Comparison of ENCODE assay signal across 37 cellular contexts in genomic region chr3:76961284-76961683, GRCh38.
DNase-seq lines count a peak whose midpoint lies in the region; ATAC-seq, FAIRE-seq and TF ChIP-seq lines count a peak whose summit lies in the region.
"Had no signal": no experiment of that assay in that cellular context is flagged by ENCODE, and none has a peak within 500 bp of the region (broad histone marks: within the 10 kb centered on the region; RNA-seq: fewer than 3 reads in every experiment).

No MANE protein-coding gene starts in this region.

- TF ChIP-seq POLR2A in body of pancreas (IDR thresholded peaks at IDR 0.05) (no peak), H1 (IDR thresholded peaks at IDR 0.05; ENCODE audit: control extremely low read depth in 1 of 2, low read depth in 2 of 2, low read length in 2 of 2) (no peak)

- H3K27ac Mint-ChIP-seq in progenitor cell of endocrine pancreas (peak overlapping the region; percentile 77), T-cell (no peak overlapping the region)
- H3K27ac Mint-ChIP-seq: B cell; CD14-positive monocyte; CD4-positive, alpha-beta memory T cell; CD4-positive, alpha-beta T cell; CD4-positive, CD25-positive, alpha-beta regulatory T cell; CD8-positive, alpha-beta memory T cell; CD8-positive, alpha-beta T cell had no signal

- TF ChIP-seq EP300 in H1 (IDR thresholded peaks at IDR 0.05; ENCODE audit: borderline replicate concordance in 1 of 2, low read depth in 2 of 2, low read length in 2 of 2): no peak

- H2AFZ ChIP-seq in H1 (ENCODE audit: low read length) (0 out of 2 replicates have a peak overlapping the region, but pooled peaks have one; percentile 22), PC-3 (ENCODE audit: low read length) (no peak overlapping the region)

- H3K4me3 Mint-ChIP-seq in progenitor cell of endocrine pancreas (ENCODE audit: low read depth): no peak overlapping the region
- H3K4me3 Mint-ChIP-seq in T-cell: no peak overlapping the region
- H3K4me3 Mint-ChIP-seq: B cell; CD14-positive monocyte; CD4-positive, alpha-beta memory T cell; CD4-positive, alpha-beta T cell; CD4-positive, CD25-positive, alpha-beta regulatory T cell; CD8-positive, alpha-beta memory T cell; CD8-positive, alpha-beta T cell had no signal

- H3K4me1 ChIP-seq in body of pancreas (peaks cover 15% of the 10 kb centered on the region), H1 (replicated peaks in 1 of 4; ENCODE audit: control insufficient read depth in 3 of 4, insufficient read depth in 4 of 4, low read length in 3 of 4) (no peaks in the 10 kb centered on the region), pancreas (peaks cover 0 to 4% (median 0%) of the 10 kb centered on the region in 3 donors), PC-3 (ENCODE audit: insufficient read depth, low read length) (no peaks in the 10 kb centered on the region)
- H3K4me1 ChIP-seq: A549; BLaER1; BLaER1 treated with 17β-estradiol and CSF1 and Interleukin-3, amounts not matched to agents 10 nM and 100 nM had no signal

- no peak overlapping the region for H3K9ac ChIP-seq in H1 (replicated peaks in 1 of 4; ENCODE audit: extremely low read depth in 1 of 4, low read depth in 3 of 4, low read length in 3 of 4)
- no peak overlapping the region for H3K9ac ChIP-seq in PC-3 (ENCODE audit: low read length)
- H3K9ac ChIP-seq: BLaER1; BLaER1 treated with 17β-estradiol and CSF1 and Interleukin-3, amounts not matched to agents 10 nM and 100 nM had no signal

- H3K27me3 Mint-ChIP-seq in progenitor cell of endocrine pancreas (no peaks in the 10 kb centered on the region), T-cell (no peaks in the 10 kb centered on the region)
- H3K27me3 Mint-ChIP-seq: B cell; CD4-positive, alpha-beta memory T cell; CD4-positive, alpha-beta T cell; CD4-positive, CD25-positive, alpha-beta regulatory T cell; CD8-positive, alpha-beta memory T cell had no signal

- no peaks in the 10 kb centered on the region for H3K9me2 ChIP-seq in PC-3 (replicated peaks; ENCODE audit: low read length)

- H2AK5ac ChIP-seq in H1 (ENCODE audit: low read depth, low read length): no peak overlapping the region

- H2BK120ac ChIP-seq in H1 (replicated peaks; ENCODE audit: low read depth, low read length): no peak overlapping the region

- H2BK15ac ChIP-seq in H1 (ENCODE audit: low read length): no peak overlapping the region

- H3K9me3 Mint-ChIP-seq in progenitor cell of endocrine pancreas (ENCODE audit: low read depth) (no peaks in the 10 kb centered on the region), T-cell (peaks cover 7 to 13% (median 8%) of the 10 kb centered on the region in 3 donors)

- no peaks in the 10 kb centered on the region for H3K79me1 ChIP-seq in H1 (ENCODE audit: low read depth, low read length)

- no peak overlapping the region for H3K27ac ChIP-seq in body of pancreas
- no peak overlapping the region for H3K27ac ChIP-seq in H1 (ENCODE audit: low read depth, low read length)
- no peak overlapping the region for H3K27ac ChIP-seq in pancreas
- no peak overlapping the region for H3K27ac ChIP-seq in PC-3 (ENCODE audit: low read length)
- H3K27ac ChIP-seq: 22Rv1; A549; BLaER1; BLaER1 treated with 17β-estradiol and CSF1 and Interleukin-3, amounts not matched to agents 10 nM and 100 nM; C4-2B had no signal

- no peak overlapping the region for H3K23ac ChIP-seq in H1 (ENCODE audit: insufficient read length)

- TF ChIP-seq CTCF in body of pancreas (IDR thresholded peaks at IDR 0.05): no peak
- no peak for TF ChIP-seq CTCF in H1 (IDR thresholded peaks at IDR 0.05; ENCODE audit: control extremely low read depth in 1 of 3, insufficient read depth in 1 of 3, low read depth in 1 of 3, low read length in 3 of 3)
- TF ChIP-seq CTCF in pancreas (IDR thresholded peaks at IDR 0.05): no peak
- no peak for TF ChIP-seq CTCF in progenitor cell of endocrine pancreas (IDR thresholded peaks at IDR 0.05; ENCODE audit: unreplicated experiment)
- TF ChIP-seq CTCF in PC-3 (conservative IDR thresholded peaks at IDR 0.05; ENCODE audit: low read depth, low read length): no peak

- 9 to 13% methylated on average over 4 of the region's 4 CpGs for WGBS in body of pancreas, 2 donors
- WGBS in H1 (ENCODE audit: extremely low coverage in 1 of 2, insufficient coverage in 1 of 2, insufficient read length in 1 of 2, insufficient replicate concordance in 2 of 2, low coverage in 1 of 2, low lambda C conversion rate in 2 of 2, missing lambda C conversion rate in 1 of 2), 2 experiments: 92% methylated on average over 4 of the region's 4 CpGs; no CpG with 5 or more reads in 1 of the 2 experiments
- 9 to 15% methylated on average over 4 of the region's 4 CpGs for WGBS in pancreas, 2 donors

- no peaks in the 10 kb centered on the region for H3K23me2 ChIP-seq in H1 (ENCODE audit: low read depth, low read length)

- no peak overlapping the region for H2BK5ac ChIP-seq in H1 (ENCODE audit: low read depth, low read length)

- no peak overlapping the region for H3K4ac ChIP-seq in H1 (replicated peaks; ENCODE audit: insufficient read length, low read depth, low read length)

- intact Hi-C loops in body of pancreas (cut with DNase I): no loop called here
- intact Hi-C loops in pancreas (cut with DNase I): no loop called here
- intact Hi-C loops in PC-3 (cut with micrococcal nuclease): no loop called here

- H2BK20ac ChIP-seq in H1 (ENCODE audit: low read length): no peak overlapping the region

- no peak overlapping the region for H3K4me2 ChIP-seq in H1 (ENCODE audit: insufficient read depth in 1 of 2, low read depth in 2 of 2, low read length in 2 of 2)
- H3K4me2 ChIP-seq in PC-3 (ENCODE audit: low read length): no peak overlapping the region
- H3K4me2 ChIP-seq: A549; BLaER1; BLaER1 treated with 17β-estradiol and CSF1 and Interleukin-3, amounts not matched to agents 10 nM and 100 nM had no signal

- peak; percentile 27 for ATAC-seq in body of pancreas
- peak in 3 of 4 donors; percentile 53 to 81 (median 73) for ATAC-seq in pancreas
- no peak for ATAC-seq in GM21576 (IDR thresholded peaks at IDR 0.05; ENCODE audit: unreplicated experiment)
- no peak for ATAC-seq in GM18861 (IDR thresholded peaks at IDR 0.05; ENCODE audit: unreplicated experiment)
- no peak for ATAC-seq in T-cell (replicated peaks in 1 of 4)
- ATAC-seq in PC-3: no peak
- ATAC-seq: A549; CD8-positive, alpha-beta T cell had no signal

- H3K27me3 ChIP-seq in body of pancreas (no peaks in the 10 kb centered on the region), H1 (replicated peaks in 1 of 4; ENCODE audit: control insufficient read depth in 3 of 4, extremely low read depth in 1 of 4, insufficient read depth in 3 of 4, low read length in 3 of 4) (no peaks in the 10 kb centered on the region), pancreas (no peaks in the 10 kb centered on the region), PC-3 (ENCODE audit: low read length) (peaks cover 24% of the 10 kb centered on the region; the same call in 1 of the 2 replicates)
- H3K27me3 ChIP-seq: BE2C; BLaER1; BLaER1 treated with 17β-estradiol and CSF1 and Interleukin-3, amounts not matched to agents 10 nM and 100 nM had no signal

- no peak for DNase-seq in body of pancreas
- DNase-seq in H1 (ENCODE audit: low read depth in 1 of 2, low spot score in 2 of 2): no peak
- DNase-seq in pancreas: no peak
- DNase-seq in progenitor cell of endocrine pancreas (ENCODE audit: low spot score, unreplicated experiment): no peak
- no peak for DNase-seq in T-cell
- no peak for DNase-seq in PC-3
- DNase-seq: 8988T; ACHN; AML-193; BE2C; C1 segment of cervical spinal cord; Caco-2; Calu3; CD4-positive, alpha-beta memory T cell; CD4-positive, alpha-beta T cell; CD4-positive, CD25-positive, alpha-beta regulatory T cell; CD8-positive, alpha-beta memory T cell; CD8-positive, alpha-beta T cell; COR-L47; DMS 273 treated with DMSO at 0.1 percent for 48 hours; DMS153; DMS53; DMS79; DMS79 treated with DMSO at 0.1 percent for 48 hours; DND-41; EL had no signal

- POLR2A ChIA-PET in H1 (lab: Charles Lee; ENCODE audit: partially characterized antibody): no interaction called here
- POLR2A ChIA-PET in T-cell (lab: Charles Lee): no interaction called here
- POLR2A ChIA-PET in PC-3 (lab: Charles Lee; ENCODE audit: unreplicated experiment): no interaction called here

- CTCF ChIA-PET in H1 (lab: Charles Lee; ENCODE audit: partially characterized antibody): no interaction called here
- CTCF ChIA-PET in T-cell (lab: Charles Lee): no interaction called here
- CTCF ChIA-PET in PC-3 (lab: Charles Lee): no interaction called here

- H3K18ac ChIP-seq in H1 (ENCODE audit: extremely low read depth, low read length): no peak overlapping the region

- H3K36me3 Mint-ChIP-seq in progenitor cell of endocrine pancreas (ENCODE audit: insufficient read depth) (peaks cover 2% of the 10 kb centered on the region), T-cell (no peaks in the 10 kb centered on the region)
- H3K36me3 Mint-ChIP-seq: CD14-positive monocyte; CD4-positive, alpha-beta memory T cell; CD4-positive, CD25-positive, alpha-beta regulatory T cell; CD8-positive, alpha-beta memory T cell; CD8-positive, alpha-beta T cell had no signal

- no peak overlapping the region for H3K56ac ChIP-seq in H1 (replicated peaks; ENCODE audit: insufficient read length, low read depth, low read length)

- H3K9me3 ChIP-seq in body of pancreas (no peaks in the 10 kb centered on the region), H1 (ENCODE audit: insufficient read depth in 2 of 2, low read depth in 1 of 2, low read length in 1 of 2) (no peaks in the 10 kb centered on the region), pancreas (no peaks in the 10 kb centered on the region), PC-3 (ENCODE audit: low read length) (no peaks in the 10 kb centered on the region)
- H3K9me3 ChIP-seq: A549; BE2C; BLaER1; BLaER1 treated with 17β-estradiol and CSF1 and Interleukin-3, amounts not matched to agents 10 nM and 100 nM; Caco-2 had no signal

- H3K4me1 Mint-ChIP-seq in progenitor cell of endocrine pancreas (ENCODE audit: low read depth): peaks cover 44% of the 10 kb centered on the region
- H3K4me1 Mint-ChIP-seq in T-cell: no peaks in the 10 kb centered on the region
- H3K4me1 Mint-ChIP-seq: B cell; CD14-positive monocyte; CD4-positive, alpha-beta memory T cell; CD4-positive, CD25-positive, alpha-beta regulatory T cell; CD8-positive, alpha-beta memory T cell had no signal

- H3K79me2 ChIP-seq in H1 (ENCODE audit: control insufficient read depth in 1 of 2, insufficient read depth in 2 of 2, low read length in 2 of 2) (no peaks in the 10 kb centered on the region), PC-3 (ENCODE audit: low read length) (no peaks in the 10 kb centered on the region)

- H4K20me1 ChIP-seq in H1 (replicated peaks in 1 of 2; ENCODE audit: control insufficient read depth in 1 of 2, insufficient read depth in 2 of 2, low read length in 2 of 2): no peaks in the 10 kb centered on the region
- H4K20me1 ChIP-seq in PC-3 (ENCODE audit: low read length): no peaks in the 10 kb centered on the region
- H4K20me1 ChIP-seq: BLaER1; BLaER1 treated with 17β-estradiol and CSF1 and Interleukin-3, amounts not matched to agents 10 nM and 100 nM had no signal

- H4K5ac ChIP-seq in H1 (ENCODE audit: insufficient read length, low read depth, low read length): no peak overlapping the region

- no peaks in the 10 kb centered on the region for H3K36me3 ChIP-seq in body of pancreas (replicated peaks in 1 of 2; ENCODE audit: insufficient read depth in 1 of 2, low read depth in 2 of 2)
- no peaks in the 10 kb centered on the region for H3K36me3 ChIP-seq in H1 (ENCODE audit: control insufficient read depth in 2 of 4, insufficient read depth in 4 of 4, low read length in 3 of 4)
- no peaks in the 10 kb centered on the region for H3K36me3 ChIP-seq in pancreas
- H3K36me3 ChIP-seq in PC-3 (ENCODE audit: low read depth, low read length): no peaks in the 10 kb centered on the region
- H3K36me3 ChIP-seq: BE2C; BLaER1; BLaER1 treated with 17β-estradiol and CSF1 and Interleukin-3, amounts not matched to agents 10 nM and 100 nM had no signal

- H4K8ac ChIP-seq in H1 (ENCODE audit: extremely low read depth, insufficient read depth, low read length): no peak overlapping the region

- H4K91ac ChIP-seq in H1 (replicated peaks; ENCODE audit: insufficient read length, low read length): no peak overlapping the region

- BruUV-seq in PC-3 (replicated peaks; lab: Mats Ljungman, UMichigan): no TSS peak

- H2BK12ac ChIP-seq in H1 (ENCODE audit: low read depth, low read length): no peak overlapping the region

- FAIRE-seq in H1 (lab: Jason Lieb, UNC): no peak
- no peak for FAIRE-seq in pancreas (lab: Jason Lieb, UNC)
- FAIRE-seq: A204.1, A549, D721Med had no signal

- no peak overlapping the region for H3K14ac ChIP-seq in H1 (ENCODE audit: insufficient read length)

- H3F3A ChIP-seq in PC-3 (ENCODE audit: low read length, unreplicated experiment): no peaks in the 10 kb centered on the region

- no peak for TF ChIP-seq RAD21 in H1 (IDR thresholded peaks at IDR 0.05 in 1 of 2, conservative IDR thresholded peaks at IDR 0.05 in 1 of 2; ENCODE audit: low read depth in 2 of 2, low read length in 2 of 2)

- no peak overlapping the region for H3K4me3 ChIP-seq in body of pancreas
- no peak overlapping the region for H3K4me3 ChIP-seq in H1 (ENCODE audit: extremely low read depth in 1 of 4, insufficient read depth in 2 of 4, low read depth in 3 of 4, low read length in 4 of 4)
- no peak overlapping the region for H3K4me3 ChIP-seq in pancreas
- no peak overlapping the region for H3K4me3 ChIP-seq in PC-3 (ENCODE audit: low read length)
- H3K4me3 ChIP-seq: A549; BLaER1; BLaER1 treated with 17β-estradiol and CSF1 and Interleukin-3, amounts not matched to agents 10 nM and 100 nM had no signal

Comparison
In these comparisons a context has a peak if more than half of its experiments do, and no peak if none do; other contexts are left out.
1. ATAC-seq: peak in body of pancreas (single experiment) and pancreas (3 of 4); none in GM21576 (single experiment), GM18861 (single experiment), T-cell (0 of 4) and PC-3 (single experiment).